8 cellular contexts compared by ENCODE assay signal in genomic region chr20:37276494-37277252, GRCh38. TPM values are rescaled to one million over a fixed set of nuclear protein-coding genes. Genes with fewer than 3 reads are reported as not detected.
DNase-seq lines count a peak whose midpoint lies in the region; ATAC-seq and TF ChIP-seq lines count a peak whose summit lies in the region.

No MANE protein-coding gene starts in this region.

- H3K27ac ChIP-seq in ACC112 (ENCODE audit: low read depth, low read length) = no peak overlapping the region; the same call in 1 of the 2 replicates
- peak overlapping the region in 1 of 2 experiments; percentile 26; a peak in 2 of 4 replicates for H3K27ac ChIP-seq in SK-N-SH (ENCODE audit: low read depth in 2 of 2, low read length in 1 of 2)
- peak overlapping the region; percentile 56 for H3K27ac ChIP-seq in psoas muscle

- WGBS in SK-N-SH (ENCODE audit: low lambda C conversion rate) = 57% methylated on average over 15 of the region's 15 CpGs
- 7 to 10% (median 8%) methylated on average over 14 to 15 of the region's 15 CpGs for WGBS in psoas muscle, 3 donors

- TF ChIP-seq EP300 in SK-N-SH (IDR thresholded peaks at IDR 0.05; ENCODE audit: borderline replicate concordance in 1 of 2, low read depth in 1 of 2, low read length in 1 of 2) = peak in 1 of 2 experiments; percentile 19; a peak in 1 of 4 replicates

- H3F3A ChIP-seq in SK-N-SH (replicated peaks; ENCODE audit: insufficient read depth) = no peaks in the 10 kb centered on the region

- POLR2A ChIA-PET in SK-N-SH (lab: Yijun Ruan, JAX) = interaction anchor here (0.6 to 1.2 kb wide), 2 partner anchors 13 to 20 kb away, joined by 3 read pairs; partner anchors contain the start of gene MANBAL

- no peaks in the 10 kb centered on the region for H3K9me2 ChIP-seq in SK-N-SH

- no peaks in the 10 kb centered on the region for H4K20me1 ChIP-seq in SK-N-SH (ENCODE audit: insufficient read depth)

- intact Hi-C loops in psoas muscle (cut with DNase I) = loop anchor here in 1 of 2 donors (2.0 kb wide), 1 partner anchor 108 kb away; no protein-coding TSS in a partner anchor

- no peak overlapping the region for H3K4me2 ChIP-seq in SK-N-SH

- H3K4me1 ChIP-seq in ACC112 (ENCODE audit: control insufficient read depth, insufficient read depth, low read length, unreplicated experiment) (peaks cover 6% of the 10 kb centered on the region), SK-N-SH (ENCODE audit: control insufficient read depth in 1 of 2, insufficient read depth in 2 of 2, low read depth in 1 of 2, low read length in 1 of 2) (peaks cover 0 to 19% of the 10 kb centered on the region in 2 experiments; a peak in 1 of 4 replicates), psoas muscle (peaks cover 10% of the 10 kb centered on the region)

- H3K36me3 ChIP-seq in ACC112 (ENCODE audit: insufficient read depth, low read length) (no peaks in the 10 kb centered on the region), SK-N-SH (replicated peaks in 1 of 2; ENCODE audit: control insufficient read depth in 1 of 2, insufficient read depth in 2 of 2, low read length in 1 of 2) (no peaks in the 10 kb centered on the region), psoas muscle (ENCODE audit: insufficient read depth in 1 of 2, low read depth in 1 of 2) (no peaks in the 10 kb centered on the region)

- H3K9ac ChIP-seq in SK-N-SH = no peak overlapping the region

- peak; percentile 73 for TF ChIP-seq RAD21 in SK-N-SH (IDR thresholded peaks at IDR 0.05; ENCODE audit: low read length)

- H3K79me2 ChIP-seq in ACC112 (ENCODE audit: control insufficient read depth, insufficient read depth, low read length, unreplicated experiment) (no peaks in the 10 kb centered on the region), SK-N-SH (ENCODE audit: insufficient read depth) (no peaks in the 10 kb centered on the region)

- CTCF ChIA-PET in SK-N-SH (lab: Yijun Ruan, JAX) = interaction anchor here (0.6 to 3.9 kb wide), 23 partner anchors 9 to 258 kb away, joined by 3 to 32 read pairs (median 3); partner anchors contain the start of gene MANBAL

- ATAC-seq in HG03354 (IDR thresholded peaks at IDR 0.05; ENCODE audit: poor library complexity, severe bottlenecking, unreplicated experiment) (peak; percentile 72), psoas muscle (peak; percentile 89 to 98 (median 96))

- no peak for DNase-seq in GM12864 (ENCODE audit: low read depth)
- peak; percentile 63 for DNase-seq in SK-N-SH
- peak; percentile 86 for DNase-seq in fibroblast of pulmonary artery (ENCODE audit: low read depth)
- DNase-seq in psoas muscle = peak; percentile 33 to 80
- DNase-seq in NCI-H1930 (lab: John Stamatoyannopoulos, UW) = no peak
- no peak for DNase-seq in NCI-H1105 (lab: John Stamatoyannopoulos, UW)

- H3K9me3 ChIP-seq in SK-N-SH (no peaks in the 10 kb centered on the region), psoas muscle (no peaks in the 10 kb centered on the region)

- peak overlapping the region; percentile 73 for H2AFZ ChIP-seq in ACC112 (ENCODE audit: low read length, unreplicated experiment)
- H2AFZ ChIP-seq in SK-N-SH (ENCODE audit: low read depth) = no peak overlapping the region

- TF ChIP-seq CTCF in GM12864 (IDR thresholded peaks at IDR 0.05; ENCODE audit: low read depth, low read length, missing control alignments) (peak; percentile 37), SK-N-SH (IDR thresholded peaks at IDR 0.05) (peak; percentile 41), fibroblast of pulmonary artery (IDR thresholded peaks at IDR 0.05; ENCODE audit: low read length, missing control alignments) (peak; percentile 47), psoas muscle (IDR thresholded peaks at IDR 0.05) (no peak)

- H3K4me3 ChIP-seq in ACC112 (ENCODE audit: low read depth, low read length) (peak overlapping the region; percentile 31; the same call in 1 of the 2 replicates), GM12864 (ENCODE audit: low read depth, low read length) (peak overlapping the region; percentile 12; the same call in 1 of the 2 replicates), SK-N-SH (ENCODE audit: low read depth in 2 of 2, low read length in 1 of 2) (no peak overlapping the region), fibroblast of pulmonary artery (replicated peaks; ENCODE audit: low read depth, low read length) (no peak overlapping the region), psoas muscle (no peak overlapping the region)

- H3K27me3 ChIP-seq in ACC112 (ENCODE audit: insufficient read depth, low read length) = no peaks in the 10 kb centered on the region
- no peaks in the 10 kb centered on the region for H3K27me3 ChIP-seq in SK-N-SH (ENCODE audit: insufficient read depth)
- no peaks in the 10 kb centered on the region for H3K27me3 ChIP-seq in psoas muscle (ENCODE audit: insufficient read depth in 3 of 3, low read length in 2 of 3)

TF ChIP-seq in SK-N-SH, 30 proteins besides CTCF, POLR2A, EP300 and RAD21 (continues in another document):
- TF ChIP-seq GATA2 (CRISPR knock-in tag; IDR thresholded peaks at IDR 0.05) (no peak), REST (IDR thresholded peaks at IDR 0.05; ENCODE audit: low read depth, low read length) (no peak), JUND (IDR thresholded peaks at IDR 0.05) (no peak), MEF2A (IDR thresholded peaks at IDR 0.05; ENCODE audit: borderline replicate concordance, low read depth) (no peak), MXI1 (IDR thresholded peaks at IDR 0.05; ENCODE audit: low read depth, low read length) (peak; percentile 63; the same call in 1 of the 2 replicates), IRF3 (IDR thresholded peaks at IDR 0.05; ENCODE audit: low read depth, low read length) (no peak), TAF1 (IDR thresholded peaks at IDR 0.05; ENCODE audit: borderline replicate concordance, low read depth, low read length) (no peak), SIN3A (IDR thresholded peaks at IDR 0.05; ENCODE audit: borderline replicate concordance, low read depth, low read length) (no peak), SMC3 (IDR thresholded peaks at IDR 0.05; ENCODE audit: low read depth, low read length) (peak; percentile 42; the same call in 1 of the 2 replicates)
- TF ChIP-seq, protein P1, sequence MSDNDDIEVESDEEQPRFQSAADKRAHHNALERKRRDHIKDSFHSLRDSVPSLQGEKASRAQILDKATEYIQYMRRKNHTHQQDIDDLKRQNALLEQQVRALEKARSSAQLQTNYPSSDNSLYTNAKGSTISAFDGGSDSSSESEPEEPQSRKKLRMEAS (IDR thresholded peaks at IDR 0.05; ENCODE audit: low read depth) = peak; percentile 87
- TF ChIP-seq, protein P2, sequence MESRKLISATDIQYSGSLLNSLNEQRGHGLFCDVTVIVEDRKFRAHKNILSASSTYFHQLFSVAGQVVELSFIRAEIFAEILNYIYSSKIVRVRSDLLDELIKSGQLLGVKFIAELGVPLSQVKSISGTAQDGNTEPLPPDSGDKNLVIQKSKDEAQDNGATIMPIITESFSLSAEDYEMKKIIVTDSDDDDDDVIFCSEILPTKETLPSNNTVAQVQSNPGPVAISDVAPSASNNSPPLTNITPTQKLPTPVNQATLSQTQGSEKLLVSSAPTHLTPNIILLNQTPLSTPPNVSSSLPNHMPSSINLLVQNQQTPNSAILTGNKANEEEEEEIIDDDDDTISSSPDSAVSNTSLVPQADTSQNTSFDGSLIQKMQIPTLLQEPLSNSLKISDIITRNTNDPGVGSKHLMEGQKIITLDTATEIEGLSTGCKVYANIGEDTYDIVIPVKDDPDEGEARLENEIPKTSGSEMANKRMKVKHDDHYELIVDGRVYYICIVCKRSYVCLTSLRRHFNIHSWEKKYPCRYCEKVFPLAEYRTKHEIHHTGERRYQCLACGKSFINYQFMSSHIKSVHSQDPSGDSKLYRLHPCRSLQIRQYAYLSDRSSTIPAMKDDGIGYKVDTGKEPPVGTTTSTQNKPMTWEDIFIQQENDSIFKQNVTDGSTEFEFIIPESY (IDR thresholded peaks at IDR 0.05; ENCODE audit: borderline replicate concordance, low read depth) = no peak

RNA-seq across cellular contexts. Expression of gene MANBAL, which starts 12.8 kb away (rescaled TPM):
- polyA plus RNA-seq in SK-N-SH (2012; rRNA removed) (105 and 141 TPM in 2 replicates), psoas muscle (10 to 100 TPM; 17.1 to 40.1 (median 21.9) TPM)
- polyA plus RNA-seq in SK-N-SH (2012; cell fraction: cytosol; rRNA removed) = 96.7 and 125 TPM in 2 replicates
- polyA plus RNA-seq in SK-N-SH (2012; cell fraction: nucleus; rRNA removed) = 67.4 and 78.5 TPM in 2 replicates
- total RNA-seq in psoas muscle = 10 to 100 TPM; 10.5 to 16.3 (median 11.5) TPM

RNA-seq across cellular contexts. Expression of gene GHRH, which starts 15.1 kb away (rescaled TPM):
- not detected in 2 replicates for polyA plus RNA-seq in SK-N-SH (2012; rRNA removed)
- not detected in 2 replicates for polyA plus RNA-seq in SK-N-SH (2012; cell fraction: cytosol; rRNA removed)
- not detected in 2 replicates for polyA plus RNA-seq in SK-N-SH (2012; cell fraction: nucleus; rRNA removed)
- not detected for total RNA-seq in psoas muscle
- not detected for polyA plus RNA-seq in psoas muscle

Comparison
In these comparisons a context has a peak if more than half of its experiments do, and no peak if none do; other contexts are left out.
1. H3K4me3 ChIP-seq: peak in ACC112 (single experiment) and GM12864 (single experiment); none in SK-N-SH (0 of 2), fibroblast of pulmonary artery (single experiment) and psoas muscle (single experiment).
2. DNase-seq: peak in SK-N-SH (single experiment), fibroblast of pulmonary artery (single experiment) and psoas muscle (2 of 2); none in GM12864 (single experiment), NCI-H1930 (0 of 2) and NCI-H1105 (single experiment).